22 cellular contexts compared by ENCODE assay signal in the genomic region with DNA sequence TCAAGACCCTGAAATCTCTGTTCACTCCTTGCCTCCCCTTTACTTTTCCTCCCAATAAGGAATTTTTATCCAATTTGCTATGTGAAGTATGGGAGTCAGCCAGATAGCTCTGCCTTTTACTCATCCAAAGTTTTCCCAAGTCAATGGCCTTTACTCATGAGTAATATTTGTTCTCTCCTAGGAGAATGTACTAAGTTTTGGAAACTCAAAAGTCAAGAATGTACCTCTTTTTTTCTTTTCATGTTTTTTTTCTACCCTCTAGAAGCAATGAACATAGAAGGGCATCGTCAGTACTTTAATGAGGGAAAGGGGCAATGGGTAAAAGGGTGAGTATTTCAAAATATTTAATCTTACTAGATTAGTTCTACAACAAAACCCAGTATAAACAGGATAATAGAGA.
"Had no signal": no experiment of that assay in that cellular context is flagged by ENCODE, and none has a peak within 500 bp of the region (broad histone marks: within the 10 kb centered on the region; RNA-seq: fewer than 3 reads in every experiment).

No MANE protein-coding gene starts in this region.

- H3K4me3 Mint-ChIP-seq: activated CD4-positive, alpha-beta T cell treated with anti-CD3 and anti-CD28 coated beads, Interleukin-2, amount 10 ng/mL, durations not matched to agents 7 days and 5 days; activated T-cell treated with anti-CD3 and anti-CD28 coated beads, Interleukin-2, amount 50 U/mL, for 72 hours; endodermal cell; naive thymus-derived CD8-positive, alpha-beta T cell had no signal

- H3K4me1 Mint-ChIP-seq: activated CD4-positive, alpha-beta T cell treated with anti-CD3 and anti-CD28 coated beads, Interleukin-2, amount 10 ng/mL, durations not matched to agents 7 days and 5 days; naive thymus-derived CD8-positive, alpha-beta T cell had no signal

- H3K36me3 Mint-ChIP-seq: activated naive CD4-positive, alpha-beta T cell treated with anti-CD3 and anti-CD28 coated beads, Interleukin-2, amount 50 U/mL, for 72 hours; naive thymus-derived CD8-positive, alpha-beta T cell had no signal

- H3K4me3 ChIP-seq: hepatocyte, left ventricle myocardium inferior, mucosa of descending colon, right atrium auricular region, smooth muscle cell, suprapubic skin, upper lobe of left lung had no signal

- H3K9me3 ChIP-seq: mucosa of descending colon, neutrophil, suprapubic skin, upper lobe of left lung had no signal

- H3K27ac Mint-ChIP-seq: activated CD4-positive, alpha-beta T cell treated with anti-CD3 and anti-CD28 coated beads, Interleukin-2, amount 10 ng/mL, durations not matched to agents 7 days and 5 days; activated naive CD4-positive, alpha-beta T cell treated with anti-CD3 and anti-CD28 coated beads, Interleukin-2, amount 50 U/mL, for 72 hours; activated T-cell treated with anti-CD3 and anti-CD28 coated beads, Interleukin-2, amount 50 U/mL, for 72 hours; endodermal cell; naive thymus-derived CD8-positive, alpha-beta T cell had no signal

- H3K4me1 ChIP-seq: right atrium auricular region, suprapubic skin, upper lobe of left lung had no signal

- DNase-seq: activated CD4-positive, alpha-beta T cell treated with anti-CD3 and anti-CD28 coated beads, Interleukin-2, amount 10 ng/mL, durations not matched to agents 7 days and 5 days; activated CD4-positive, CD25-positive, alpha-beta regulatory T cell; activated CD8-positive, alpha-beta memory T cell treated with anti-CD3 and anti-CD28 coated beads, Interleukin-2, amount 50 U/mL, for 48 hours; activated gamma-delta T cell; activated T-cell treated with anti-CD3 and anti-CD28 coated beads, Interleukin-2, amount 50 U/mL, for 72 hours; amniotic stem cell; endodermal cell; islet precursor cell; left ventricle myocardium inferior; mucosa of descending colon; naive thymus-derived CD8-positive, alpha-beta T cell; posterior cingulate gyrus; stimulated activated CD4-positive, alpha-beta T cell treated with anti-CD3 and anti-CD28 coated beads, Interleukin-4, amount 100 ng/mL, for 4 hours; stimulated activated CD8-positive, alpha-beta memory T cell treated with anti-CD3 and anti-CD28 coated beads, Interleukin-4, amount 100 ng/mL, for 48 hours; stimulated activated naive CD8-positive, alpha-beta T cell treated with anti-CD3 and anti-CD28 coated beads, Interleukin-15, Interleukin-2, amounts not matched to agents 100 U/mL and 50 U/mL, for 24 hours; upper lobe of left lung had no signal

- H2AFZ ChIP-seq: hepatocyte had no signal

- H3K27me3 Mint-ChIP-seq: activated CD4-positive, alpha-beta T cell treated with anti-CD3 and anti-CD28 coated beads, Interleukin-2, amount 10 ng/mL, durations not matched to agents 7 days and 5 days had no signal

- H3K27me3 ChIP-seq: hepatocyte, neutrophil, right atrium auricular region, suprapubic skin, upper lobe of left lung had no signal

- H3K4me2 ChIP-seq: hepatocyte, smooth muscle cell had no signal

- ATAC-seq: activated naive CD4-positive, alpha-beta T cell treated with anti-CD3 and anti-CD28 coated beads, Interleukin-2, amount 50 U/mL, for 72 hours; activated T-cell treated with anti-CD3 and anti-CD28 coated beads, Interleukin-2, amount 50 U/mL, for 72 hours; mucosa of descending colon; naive thymus-derived CD8-positive, alpha-beta T cell; stimulated activated naive CD8-positive, alpha-beta T cell treated with anti-CD3 and anti-CD28 coated beads, Interleukin-15, Interleukin-2, amounts not matched to agents 100 U/mL and 50 U/mL, for 24 hours had no signal

- H3K36me3 ChIP-seq: left ventricle myocardium inferior, neutrophil, right atrium auricular region, suprapubic skin, upper lobe of left lung had no signal

- H3K27ac ChIP-seq: hepatocyte, left ventricle myocardium inferior, neutrophil, right atrium auricular region, suprapubic skin, upper lobe of left lung had no signal

- H3K9me3 Mint-ChIP-seq: activated CD4-positive, alpha-beta T cell treated with anti-CD3 and anti-CD28 coated beads, Interleukin-2, amount 10 ng/mL, durations not matched to agents 7 days and 5 days; activated naive CD4-positive, alpha-beta T cell treated with anti-CD3 and anti-CD28 coated beads, Interleukin-2, amount 50 U/mL, for 72 hours; activated T-cell treated with anti-CD3 and anti-CD28 coated beads, Interleukin-2, amount 50 U/mL, for 72 hours; endodermal cell; naive thymus-derived CD8-positive, alpha-beta T cell had no signal
